Comparison of ENCODE assay signal across 23 cellular contexts in the genomic region with DNA sequence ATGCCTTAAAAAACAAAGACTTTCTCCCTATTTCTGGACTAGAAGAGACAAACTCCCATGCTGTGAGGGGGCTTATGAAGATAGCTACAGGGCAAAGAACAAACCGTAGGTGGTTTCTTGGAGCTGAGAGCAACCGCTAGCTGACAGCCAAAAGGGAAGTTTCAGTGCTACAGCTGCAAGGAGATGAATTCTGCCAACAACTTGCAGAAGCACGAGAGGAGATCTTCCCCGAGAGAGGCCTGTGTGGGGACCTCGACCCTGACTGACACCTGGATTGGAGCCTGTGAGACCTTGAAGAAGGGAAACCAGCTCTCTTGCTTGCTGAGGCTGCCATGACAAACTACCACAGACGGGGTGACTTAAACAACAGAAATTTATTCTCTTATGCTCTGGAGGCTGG.
DNase-seq lines count a peak whose midpoint lies in the region; ATAC-seq lines count a peak whose summit lies in the region.
"Had no signal": no experiment of that assay in that cellular context is flagged by ENCODE, and none has a peak within 500 bp of the region (broad histone marks: within the 10 kb centered on the region; RNA-seq: fewer than 3 reads in every experiment).

No MANE protein-coding gene starts in this region.

- no peak overlapping the region for H3K27ac Mint-ChIP-seq in natural killer cell treated with Interleukin-12 subunit alpha and Interleukin-12 subunit beta and Interleukin-15 and Interleukin-18, amount 100 ng/mL, for 72 hours
- H3K27ac Mint-ChIP-seq: B cell; CD8-positive, alpha-beta memory T cell; nephron; stimulated activated effector memory CD8-positive, alpha-beta T cell treated with anti-CD3 and anti-CD28 coated beads, Interleukin-12 subunit alpha, Interleukin-12 subunit beta, amount 100 ng/mL, for 72 hours had no signal

- no peak overlapping the region for H3K4me3 Mint-ChIP-seq in natural killer cell treated with Interleukin-12 subunit alpha and Interleukin-12 subunit beta and Interleukin-15 and Interleukin-18, amount 100 ng/mL, for 72 hours
- H3K4me3 Mint-ChIP-seq: B cell; CD8-positive, alpha-beta memory T cell; nephron; stimulated activated effector memory CD8-positive, alpha-beta T cell treated with anti-CD3 and anti-CD28 coated beads, Interleukin-12 subunit alpha, Interleukin-12 subunit beta, amount 100 ng/mL, for 72 hours had no signal

- DNase-seq in natural killer cell treated with Interleukin-12 subunit alpha and Interleukin-12 subunit beta and Interleukin-15 and Interleukin-18, amount 100 ng/mL, for 72 hours (ENCODE audit: low spot score): no peak
- no peak for DNase-seq in UCSD-AML1 (lab: John Stamatoyannopoulos, UW; ENCODE audit: unreplicated experiment)
- no peak for DNase-seq in HuH-7.5 (ENCODE audit: low spot score)
- DNase-seq in activated CD4-positive, alpha-beta T cell treated with anti-CD3 and anti-CD28 coated beads, Interleukin-2, amount 50 U/mL, for 4 hours: no peak
- DNase-seq: activated gamma-delta T cell treated with Interleukin-2 at 50 U/mL for 16 hours; CD8-positive, alpha-beta memory T cell; lower lobe of right lung; MG63; NCI-H1417 treated with DMSO at 0.1 percent for 48 hours; NCI-H2107; NCI-H446 treated with DMSO at 0.1 percent for 48 hours; ovary; stimulated activated CD4-positive, alpha-beta T cell treated with anti-CD3 and anti-CD28 coated beads, Interleukin-2, amount 100 ng/mL, for 48 hours; T-helper 1 cell had no signal

- H3K9me3 Mint-ChIP-seq in natural killer cell treated with Interleukin-12 subunit alpha and Interleukin-12 subunit beta and Interleukin-15 and Interleukin-18, amount 100 ng/mL, for 72 hours: peaks cover 7% of the 10 kb centered on the region
- H3K9me3 Mint-ChIP-seq: nephron had no signal

- no peaks in the 10 kb centered on the region for H3K4me1 Mint-ChIP-seq in natural killer cell treated with Interleukin-12 subunit alpha and Interleukin-12 subunit beta and Interleukin-15 and Interleukin-18, amount 100 ng/mL, for 72 hours (ENCODE audit: low read depth in 2 of 2)
- H3K4me1 Mint-ChIP-seq: B cell; CD8-positive, alpha-beta memory T cell; nephron; stimulated activated effector memory CD8-positive, alpha-beta T cell treated with anti-CD3 and anti-CD28 coated beads, Interleukin-12 subunit alpha, Interleukin-12 subunit beta, amount 100 ng/mL, for 72 hours had no signal

- ATAC-seq in GM18502 (IDR thresholded peaks at IDR 0.05; ENCODE audit: poor library complexity, unreplicated experiment) (peak; percentile 81), GM19463 (IDR thresholded peaks at IDR 0.05; ENCODE audit: unreplicated experiment) (peak; percentile 92), HG02870 (IDR thresholded peaks at IDR 0.05; ENCODE audit: unreplicated experiment) (peak; percentile 76), HG03460 (IDR thresholded peaks at IDR 0.05; ENCODE audit: unreplicated experiment) (peak; percentile 85)
- no peak for ATAC-seq in natural killer cell treated with Interleukin-12 subunit alpha and Interleukin-12 subunit beta and Interleukin-15 and Interleukin-18, amount 100 ng/mL, for 72 hours
- ATAC-seq: A549; K562; lower lobe of right lung; stimulated activated effector memory CD8-positive, alpha-beta T cell treated with anti-CD3 and anti-CD28 coated beads, Interleukin-12 subunit alpha, Interleukin-12 subunit beta, amount 100 ng/mL, for 72 hours had no signal

- H3K27me3 Mint-ChIP-seq in natural killer cell treated with Interleukin-12 subunit alpha and Interleukin-12 subunit beta and Interleukin-15 and Interleukin-18, amount 100 ng/mL, for 72 hours: no peaks in the 10 kb centered on the region
- H3K27me3 Mint-ChIP-seq: B cell; CD8-positive, alpha-beta memory T cell had no signal

- H3K36me3 Mint-ChIP-seq in natural killer cell treated with Interleukin-12 subunit alpha and Interleukin-12 subunit beta and Interleukin-15 and Interleukin-18, amount 100 ng/mL, for 72 hours: no peaks in the 10 kb centered on the region
- H3K36me3 Mint-ChIP-seq: CD8-positive, alpha-beta memory T cell; stimulated activated effector memory CD8-positive, alpha-beta T cell treated with anti-CD3 and anti-CD28 coated beads, Interleukin-12 subunit alpha, Interleukin-12 subunit beta, amount 100 ng/mL, for 72 hours had no signal

Comparison
In these comparisons a context has a peak if more than half of its experiments do, and no peak if none do; other contexts are left out.
1. ATAC-seq: peak in GM18502 (single experiment), GM19463 (single experiment), HG02870 (single experiment) and HG03460 (single experiment); none in natural killer cell treated with Interleukin-12 subunit alpha and Interleukin-12 subunit beta and Interleukin-15 and Interleukin-18, amount 100 ng/mL, for 72 hours (0 of 2).